8 cellular contexts compared by ENCODE assay signal in the genomic region with DNA sequence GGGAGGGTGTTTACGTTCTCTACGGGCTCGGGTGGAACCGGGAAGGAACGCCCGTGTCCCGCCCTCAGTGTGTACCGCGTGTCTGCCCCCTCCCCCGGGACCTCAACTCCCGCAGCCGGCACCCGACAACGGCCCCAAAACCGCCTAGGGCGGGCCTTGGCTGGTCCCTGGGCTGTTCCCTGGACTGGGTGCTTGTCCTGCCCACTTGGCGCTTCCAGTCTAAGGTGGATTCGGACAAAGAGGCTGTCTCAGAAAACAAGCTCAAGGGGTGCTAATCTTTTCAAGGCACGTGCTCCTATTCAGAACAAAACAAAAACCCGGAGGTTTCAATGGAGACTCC. TPM values are rescaled to one million over a fixed set of nuclear protein-coding genes. Genes with fewer than 3 reads are reported as not detected.
DNase-seq lines count a peak whose midpoint lies in the region; ATAC-seq and TF ChIP-seq lines count a peak whose summit lies in the region.

No MANE protein-coding gene starts in this region.

- no peak for DNase-seq in BJ (ENCODE audit: low read depth)
- DNase-seq in cardiac fibroblast (ENCODE audit: low read depth in 2 of 2), result no peak
- DNase-seq in naive B cell, result no peak
- DNase-seq in NCI-H526 (lab: John Stamatoyannopoulos, UW), result no peak
- DNase-seq in foreskin melanocyte, result no peak
- no peak for DNase-seq in NCI-H345 treated with DMSO at 0.1 percent for 48 hours (lab: John Stamatoyannopoulos, UW; ENCODE audit: unreplicated experiment)

- H3K27me3 ChIP-seq in BJ (ENCODE audit: control insufficient read depth, insufficient read depth, low read length) (no peaks in the 10 kb centered on the region), HUES48 (ENCODE audit: control insufficient read depth, insufficient read depth, low read length) (no peaks in the 10 kb centered on the region; the same call in 1 of the 2 replicates)

- peaks cover 1 to 16% of the 10 kb centered on the region in 2 donors for H3K36me3 Mint-ChIP-seq in naive B cell

- POLR2A ChIA-PET in BJ (lab: Charles Lee), result no interaction called here

- peaks cover 37 to 59% (median 56%) of the 10 kb centered on the region in 3 donors for H3K4me1 Mint-ChIP-seq in naive B cell

- H3K27ac ChIP-seq in HUES48 (ENCODE audit: low read depth, low read length), result peak overlapping the region; percentile 16

- peak overlapping the region; percentile 75 for H3K4me3 ChIP-seq in BJ (ENCODE audit: low read depth, low read length)
- H3K4me3 ChIP-seq in HUES48 (ENCODE audit: low read depth, low read length), result peak overlapping the region; percentile 61
- H3K4me3 ChIP-seq in cardiac fibroblast (replicated peaks in 1 of 2; ENCODE audit: low read depth in 2 of 2, low read length in 2 of 2), result peak overlapping the region; percentile 71 to 90

- CTCF ChIA-PET in BJ (lab: Yijun Ruan, JAX), result no interaction called here

- H3K36me3 ChIP-seq in BJ (ENCODE audit: control insufficient read depth, insufficient read depth, low read length), result no peaks in the 10 kb centered on the region
- H3K36me3 ChIP-seq in HUES48 (ENCODE audit: control insufficient read depth, insufficient read depth, low read length), result peaks cover 10% of the 10 kb centered on the region

- ATAC-seq in naive B cell (ENCODE audit: low read depth in 2 of 2), result no peak
- ATAC-seq in GM18505 (IDR thresholded peaks at IDR 0.05; ENCODE audit: unreplicated experiment), result no peak

- peaks cover 0 to 4% (median 2%) of the 10 kb centered on the region in 7 donors for H3K9me3 Mint-ChIP-seq in naive B cell

- H3K9ac ChIP-seq in HUES48 (ENCODE audit: low read depth, low read length), result no peak overlapping the region

- peak overlapping the region in 5 of 6 donors; percentile 64 to 99 (median 88) for H3K27ac Mint-ChIP-seq in naive B cell

- no peak for TF ChIP-seq POLR2A in GM18505 (IDR thresholded peaks at IDR 0.05; ENCODE audit: borderline replicate concordance, extremely low read depth, insufficient read depth, insufficient read length)

- no peaks in the 10 kb centered on the region for H3K27me3 Mint-ChIP-seq in naive B cell

- H3K4me3 Mint-ChIP-seq in naive B cell, result peak overlapping the region; percentile 64 to 100 (median 96)

- TF ChIP-seq CTCF in BJ (IDR thresholded peaks at IDR 0.05; ENCODE audit: insufficient read depth, low read depth, low read length), result no peak
- no peak for TF ChIP-seq CTCF in cardiac fibroblast (IDR thresholded peaks at IDR 0.05; ENCODE audit: low read depth, low read length)

- no peaks in the 10 kb centered on the region for H3K9me3 ChIP-seq in HUES48 (ENCODE audit: control insufficient read depth, insufficient read depth, low read length)

- H3K4me1 ChIP-seq in HUES48 (ENCODE audit: control insufficient read depth, insufficient read depth, low read length), result peaks cover 19% of the 10 kb centered on the region

RNA-seq across cellular contexts. Expression of a gene that starts 0.4 kb away (rescaled TPM):
- polyA plus RNA-seq in BJ (2011; rRNA removed) (12.4 and 22.1 TPM in 2 replicates), naive B cell (ENCODE audit: low read depth in 6 of 6) (10 to 100 TPM; 28.5 to 56.0 (median 35.5) TPM)
- 11.3 and 16.0 TPM in 2 replicates for polyA minus RNA-seq in BJ (2011; rRNA and poly(A)+ RNA removed)

RNA-seq across cellular contexts. Expression of a gene that starts 37.0 kb away (rescaled TPM):
- polyA plus RNA-seq in BJ (2011; rRNA removed) (not detected in 2 replicates), naive B cell (ENCODE audit: low read depth in 6 of 6) (under 1 TPM in 1 of 6 donors, not detected in 5; 0.16 TPM)
- not detected in 2 replicates for polyA minus RNA-seq in BJ (2011; rRNA and poly(A)+ RNA removed)
